In genomic region chr2:65231892-65232477, GRCh38 we compare ENCODE assay signal across 8 cellular contexts. TPM values are rescaled to one million over a fixed set of nuclear protein-coding genes. Genes with fewer than 3 reads are reported as not detected.
DNase-seq lines count a peak whose midpoint lies in the region; ATAC-seq and TF ChIP-seq lines count a peak whose summit lies in the region.

No MANE protein-coding gene starts in this region.

- peaks cover 6 to 83% (median 20%) of the 10 kb centered on the region in 3 donors for H3K4me1 ChIP-seq in gastroesophageal sphincter

- POLR2A ChIA-PET in activated CD4-positive, alpha-beta memory T cell treated with anti-CD3 and anti-CD28 coated beads, Interleukin-2, amount 10 ng/mL, durations not matched to agents 7 days and 5 days (lab: Charles Lee) = interaction anchor here (0.8 to 1.5 kb wide), 6 partner anchors 12 to 203 kb away, joined by 3 to 5 read pairs (median 4); partner anchors contain the start of genes CEP68 and RAB1A

- no peaks in the 10 kb centered on the region for H3K27me3 Mint-ChIP-seq in activated CD4-positive, alpha-beta memory T cell treated with anti-CD3 and anti-CD28 coated beads, Interleukin-2, amount 10 ng/mL, durations not matched to agents 7 days and 5 days

- H3K27ac Mint-ChIP-seq in activated CD4-positive, alpha-beta memory T cell treated with anti-CD3 and anti-CD28 coated beads, Interleukin-2, amount 10 ng/mL, durations not matched to agents 7 days and 5 days = peak overlapping the region; percentile 84

- peak; percentile 5 for DNase-seq in stimulated activated naive CD4-positive, alpha-beta T cell treated with Interleukin-2 at 50 U/mL for 16 hours (lab: John Stamatoyannopoulos, UW)
- no peak for DNase-seq in stimulated activated naive CD4-positive, alpha-beta T cell (lab: John Stamatoyannopoulos, UW)
- DNase-seq in activated CD4-positive, alpha-beta memory T cell treated with anti-CD3 and anti-CD28 coated beads, Interleukin-2, amount 10 ng/mL, durations not matched to agents 7 days and 5 days = peak; percentile 29
- no peak for DNase-seq in OCI-M1 (lab: John Stamatoyannopoulos, UW)
- no peak for DNase-seq in NCI-H1417 treated with DMSO at 0.1 percent for 48 hours (lab: John Stamatoyannopoulos, UW)

- no peak overlapping the region for H3K4me3 ChIP-seq in gastroesophageal sphincter

- peaks cover 60% of the 10 kb centered on the region for H3K4me1 Mint-ChIP-seq in activated CD4-positive, alpha-beta memory T cell treated with anti-CD3 and anti-CD28 coated beads, Interleukin-2, amount 10 ng/mL, durations not matched to agents 7 days and 5 days

- 66% methylated on average over 5 to 8 of the region's 8 CpGs for WGBS in gastroesophageal sphincter (ENCODE audit: low coverage in 1 of 2), 2 donors

- peak overlapping the region; percentile 50 for H3K4me3 Mint-ChIP-seq in activated CD4-positive, alpha-beta memory T cell treated with anti-CD3 and anti-CD28 coated beads, Interleukin-2, amount 10 ng/mL, durations not matched to agents 7 days and 5 days

- TF ChIP-seq CTCF in gastroesophageal sphincter (IDR thresholded peaks at IDR 0.05) = no peak

- no peak for TF ChIP-seq POLR2A in gastroesophageal sphincter (IDR thresholded peaks at IDR 0.05)

- CTCF ChIA-PET in activated CD4-positive, alpha-beta memory T cell treated with anti-CD3 and anti-CD28 coated beads, Interleukin-2, amount 10 ng/mL, durations not matched to agents 7 days and 5 days (lab: Charles Lee) = no interaction called here

- TF ChIP-seq EP300 in gastroesophageal sphincter (IDR thresholded peaks at IDR 0.05) = no peak

- ATAC-seq in gastroesophageal sphincter (no peak), GM21528 (IDR thresholded peaks at IDR 0.05; ENCODE audit: low FRiP score, unreplicated experiment) (no peak), HG02678 (IDR thresholded peaks at IDR 0.05; ENCODE audit: unreplicated experiment) (no peak)

- peaks cover 49% of the 10 kb centered on the region for H3K36me3 Mint-ChIP-seq in activated CD4-positive, alpha-beta memory T cell treated with anti-CD3 and anti-CD28 coated beads, Interleukin-2, amount 10 ng/mL, durations not matched to agents 7 days and 5 days (ENCODE audit: low read depth)

- peaks cover 0 to 4% of the 10 kb centered on the region in 2 donors for H3K36me3 ChIP-seq in gastroesophageal sphincter

- no peaks in the 10 kb centered on the region for H3K9me3 ChIP-seq in gastroesophageal sphincter

- H3K9me3 Mint-ChIP-seq in activated CD4-positive, alpha-beta memory T cell treated with anti-CD3 and anti-CD28 coated beads, Interleukin-2, amount 10 ng/mL, durations not matched to agents 7 days and 5 days = no peaks in the 10 kb centered on the region

- no peaks in the 10 kb centered on the region for H3K27me3 ChIP-seq in gastroesophageal sphincter

- H3K27ac ChIP-seq in gastroesophageal sphincter = peak overlapping the region in 3 of 4 donors; percentile 46 to 64 (median 52)

RNA-seq across cellular contexts. Expression of gene ACTR2, which starts 4.4 kb away (rescaled TPM):
- 100 to 1,000 TPM; 514 to 517 TPM for total RNA-seq in activated CD4-positive, alpha-beta memory T cell treated with anti-CD3 and anti-CD28 coated beads, Interleukin-2, amount 10 ng/mL, durations not matched to agents 7 days and 5 days
- 100 to 1,000 TPM in 3 of 4 donors, 10 to 100 TPM in 1; 90.3 to 126 (median 109) TPM for total RNA-seq in gastroesophageal sphincter

Comparison
In these comparisons a context has a peak if more than half of its experiments do, and no peak if none do; other contexts are left out.
1. DNase-seq: peak in stimulated activated naive CD4-positive, alpha-beta T cell treated with Interleukin-2 at 50 U/mL for 16 hours (single experiment) and activated CD4-positive, alpha-beta memory T cell treated with anti-CD3 and anti-CD28 coated beads, Interleukin-2, amount 10 ng/mL, durations not matched to agents 7 days and 5 days (single experiment); none in stimulated activated naive CD4-positive, alpha-beta T cell (0 of 6), OCI-M1 (single experiment) and NCI-H1417 treated with DMSO at 0.1 percent for 48 hours (single experiment).
2. RNA of gene ACTR2, which starts 4.4 kb away (total RNA-seq): 514 to 517 TPM in activated CD4-positive, alpha-beta memory T cell treated with anti-CD3 and anti-CD28 coated beads, Interleukin-2, amount 10 ng/mL, durations not matched to agents 7 days and 5 days; 90.3 to 126 TPM in gastroesophageal sphincter; every median in the first group is over 4 times any median in the second.